ENCODE assay signal across 1 cellular context in the genomic region with DNA sequence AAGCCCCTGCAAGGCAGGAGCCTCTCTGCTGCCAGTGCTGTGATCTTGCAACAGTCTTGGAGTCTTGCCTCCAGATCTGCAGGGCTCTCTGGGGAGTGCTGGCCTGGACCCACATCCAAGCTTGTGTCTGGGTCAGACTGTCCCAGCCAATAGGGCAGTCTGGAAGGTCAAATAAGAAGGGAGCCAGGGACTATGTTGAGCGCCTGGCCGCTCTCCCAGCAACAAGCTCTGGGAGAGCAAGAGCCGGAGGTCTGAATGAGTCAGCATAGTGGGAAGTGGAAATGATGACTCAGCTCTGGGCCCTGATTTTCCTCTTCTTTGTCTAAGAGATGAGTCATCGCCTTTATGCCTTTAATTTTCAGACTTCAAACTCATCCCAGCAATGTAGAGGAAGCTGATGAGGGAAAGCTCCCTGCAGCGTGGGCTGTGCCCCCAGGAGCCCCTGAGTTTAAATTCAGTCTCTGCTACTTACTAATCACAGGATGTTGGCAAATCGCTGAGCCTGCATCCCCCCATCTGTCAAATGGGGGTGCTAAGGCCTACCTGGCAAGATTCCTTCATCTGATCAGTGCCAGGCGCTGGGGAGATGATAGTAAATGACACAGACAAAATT.
A peak's percentile ranks its signal among the peaks of the same experiment; 100 is the strongest.
TF ChIP-seq lines count a peak whose summit lies in the region.

No MANE protein-coding gene starts in this region.

TF ChIP-seq in SK-N-SH, 30 proteins besides CTCF, POLR2A, EP300 and RAD21 (continued from another document):
- TF ChIP-seq, protein P1, sequence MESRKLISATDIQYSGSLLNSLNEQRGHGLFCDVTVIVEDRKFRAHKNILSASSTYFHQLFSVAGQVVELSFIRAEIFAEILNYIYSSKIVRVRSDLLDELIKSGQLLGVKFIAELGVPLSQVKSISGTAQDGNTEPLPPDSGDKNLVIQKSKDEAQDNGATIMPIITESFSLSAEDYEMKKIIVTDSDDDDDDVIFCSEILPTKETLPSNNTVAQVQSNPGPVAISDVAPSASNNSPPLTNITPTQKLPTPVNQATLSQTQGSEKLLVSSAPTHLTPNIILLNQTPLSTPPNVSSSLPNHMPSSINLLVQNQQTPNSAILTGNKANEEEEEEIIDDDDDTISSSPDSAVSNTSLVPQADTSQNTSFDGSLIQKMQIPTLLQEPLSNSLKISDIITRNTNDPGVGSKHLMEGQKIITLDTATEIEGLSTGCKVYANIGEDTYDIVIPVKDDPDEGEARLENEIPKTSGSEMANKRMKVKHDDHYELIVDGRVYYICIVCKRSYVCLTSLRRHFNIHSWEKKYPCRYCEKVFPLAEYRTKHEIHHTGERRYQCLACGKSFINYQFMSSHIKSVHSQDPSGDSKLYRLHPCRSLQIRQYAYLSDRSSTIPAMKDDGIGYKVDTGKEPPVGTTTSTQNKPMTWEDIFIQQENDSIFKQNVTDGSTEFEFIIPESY (IDR thresholded peaks at IDR 0.05; ENCODE audit: borderline replicate concordance, low read depth) = no peak
- TF ChIP-seq, protein P2, sequence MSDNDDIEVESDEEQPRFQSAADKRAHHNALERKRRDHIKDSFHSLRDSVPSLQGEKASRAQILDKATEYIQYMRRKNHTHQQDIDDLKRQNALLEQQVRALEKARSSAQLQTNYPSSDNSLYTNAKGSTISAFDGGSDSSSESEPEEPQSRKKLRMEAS (IDR thresholded peaks at IDR 0.05; ENCODE audit: low read depth) = peak; percentile 67
- TF ChIP-seq FOSL2 (IDR thresholded peaks at IDR 0.05; ENCODE audit: borderline replicate concordance, low read depth) = peak; percentile 100
- TF ChIP-seq, protein P3, sequence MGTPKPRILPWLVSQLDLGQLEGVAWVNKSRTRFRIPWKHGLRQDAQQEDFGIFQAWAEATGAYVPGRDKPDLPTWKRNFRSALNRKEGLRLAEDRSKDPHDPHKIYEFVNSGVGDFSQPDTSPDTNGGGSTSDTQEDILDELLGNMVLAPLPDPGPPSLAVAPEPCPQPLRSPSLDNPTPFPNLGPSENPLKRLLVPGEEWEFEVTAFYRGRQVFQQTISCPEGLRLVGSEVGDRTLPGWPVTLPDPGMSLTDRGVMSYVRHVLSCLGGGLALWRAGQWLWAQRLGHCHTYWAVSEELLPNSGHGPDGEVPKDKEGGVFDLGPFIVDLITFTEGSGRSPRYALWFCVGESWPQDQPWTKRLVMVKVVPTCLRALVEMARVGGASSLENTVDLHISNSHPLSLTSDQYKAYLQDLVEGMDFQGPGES (IDR thresholded peaks at IDR 0.05; ENCODE audit: low read depth, low read length) = no peak
- 0 out of 2 replicates have a peak, but pooled peaks have one; percentile 56 for TF ChIP-seq POLR2AphosphoS5 (IDR thresholded peaks at IDR 0.05; ENCODE audit: low read depth, low read length)
- TF ChIP-seq, protein P4, sequence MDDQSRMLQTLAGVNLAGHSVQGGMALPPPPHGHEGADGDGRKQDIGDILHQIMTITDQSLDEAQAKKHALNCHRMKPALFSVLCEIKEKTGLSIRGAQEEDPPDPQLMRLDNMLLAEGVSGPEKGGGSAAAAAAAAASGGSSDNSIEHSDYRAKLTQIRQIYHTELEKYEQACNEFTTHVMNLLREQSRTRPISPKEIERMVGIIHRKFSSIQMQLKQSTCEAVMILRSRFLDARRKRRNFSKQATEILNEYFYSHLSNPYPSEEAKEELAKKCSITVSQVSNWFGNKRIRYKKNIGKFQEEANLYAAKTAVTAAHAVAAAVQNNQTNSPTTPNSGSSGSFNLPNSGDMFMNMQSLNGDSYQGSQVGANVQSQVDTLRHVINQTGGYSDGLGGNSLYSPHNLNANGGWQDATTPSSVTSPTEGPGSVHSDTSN (IDR thresholded peaks at IDR 0.05) = peak; percentile 56
- TF ChIP-seq CHD2 (IDR thresholded peaks at IDR 0.05; ENCODE audit: low read length, partially characterized antibody) = no peak
- TF ChIP-seq SIN3A (IDR thresholded peaks at IDR 0.05; ENCODE audit: borderline replicate concordance, low read depth, low read length) = peak; percentile 44; the same call in 1 of the 2 replicates
- 0 out of 2 replicates have a peak, but pooled peaks have one; percentile 36 for TF ChIP-seq FOXM1 (IDR thresholded peaks at IDR 0.05; ENCODE audit: low read depth)
- no peak for TF ChIP-seq EZH2phosphoT487 (IDR thresholded peaks at IDR 0.05; ENCODE audit: borderline replicate concordance, low read depth)
- peak; percentile 62; the same call in 1 of the 2 replicates for TF ChIP-seq TEAD4 (IDR thresholded peaks at IDR 0.05; ENCODE audit: borderline replicate concordance, insufficient read depth)
- no peak for TF ChIP-seq USF2 (IDR thresholded peaks at IDR 0.05; ENCODE audit: borderline replicate concordance, low read depth, low read length)
- peak; percentile 84 for TF ChIP-seq NFIC (IDR thresholded peaks at IDR 0.05; ENCODE audit: borderline replicate concordance)
